Comparison of ENCODE assay signal across 19 cellular contexts in genomic region chr11:6594142-6594768, GRCh38. TPM values are rescaled to one million over a fixed set of nuclear protein-coding genes. Genes with fewer than 3 reads are reported as not detected.
DNase-seq lines count a peak whose midpoint lies in the region; ATAC-seq and TF ChIP-seq lines count a peak whose summit lies in the region.
"Had no signal": no experiment of that assay in that cellular context is flagged by ENCODE, and none has a peak within 500 bp of the region (broad histone marks: within the 10 kb centered on the region; RNA-seq: fewer than 3 reads in every experiment).

No MANE protein-coding gene starts in this region.

- H3K4me1 ChIP-seq in colonic mucosa = no peaks in the 10 kb centered on the region
- H3K4me1 ChIP-seq: prostate gland, testis had no signal

- peaks cover 29% of the 10 kb centered on the region for H3K36me3 Mint-ChIP-seq in type B pancreatic cell

- peak; percentile 35 for ATAC-seq in Right ventricle myocardium superior (ENCODE audit: poor library complexity)
- peak; percentile 42 for ATAC-seq in left ventricle myocardium superior
- ATAC-seq in HG02973 (IDR thresholded peaks at IDR 0.05; ENCODE audit: unreplicated experiment) = no peak
- ATAC-seq in GM21825 (IDR thresholded peaks at IDR 0.05; ENCODE audit: unreplicated experiment) = no peak
- ATAC-seq in HG03139 (IDR thresholded peaks at IDR 0.05; ENCODE audit: unreplicated experiment) = no peak
- ATAC-seq: K562 had no signal

- no peak overlapping the region for H3K4me3 ChIP-seq in colonic mucosa
- H3K4me3 ChIP-seq: ascending aorta, K562, prostate gland, spleen, testis had no signal

- no peaks in the 10 kb centered on the region for H3K9me3 Mint-ChIP-seq in type B pancreatic cell
- H3K9me3 Mint-ChIP-seq: neural crest cell had no signal

- DNase-seq in Right ventricle myocardium superior (no peak), cardiac septum (ENCODE audit: low spot score) (no peak), colonic mucosa (peak; percentile 10), left ventricle myocardium superior (no peak), type B pancreatic cell (ENCODE audit: extremely low spot score, unreplicated experiment) (no peak)
- DNase-seq: activated naive CD4-positive, alpha-beta T cell; DMS79; foreskin fibroblast; NCI-H2081; NCI-H510A; spleen; testis had no signal

- intact Hi-C loops in Right ventricle myocardium superior (cut with DNase I) (no loop called here), cardiac septum (cut with DNase I) (no loop called here), colonic mucosa (cut with DNase I) (no loop called here), left ventricle myocardium superior (cut with micrococcal nuclease) (no loop called here)

- no peak overlapping the region for H3K27ac ChIP-seq in colonic mucosa
- H3K27ac ChIP-seq: ascending aorta, prostate gland, spleen, testis had no signal

- no peaks in the 10 kb centered on the region for H3K27me3 Mint-ChIP-seq in type B pancreatic cell

- no peak overlapping the region for H3K27ac Mint-ChIP-seq in type B pancreatic cell

- H3K4me1 Mint-ChIP-seq in type B pancreatic cell (ENCODE audit: unreplicated experiment) = peaks cover 7% of the 10 kb centered on the region

- TF ChIP-seq CTCF in colonic mucosa (IDR thresholded peaks at IDR 0.05) (no peak), type B pancreatic cell (conservative IDR thresholded peaks at IDR 0.05) (peak; percentile 45)

- H3K27me3 ChIP-seq in colonic mucosa = no peaks in the 10 kb centered on the region
- H3K27me3 ChIP-seq: ascending aorta, spleen, testis had no signal

- no peak overlapping the region for H3K4me3 Mint-ChIP-seq in type B pancreatic cell
- H3K4me3 Mint-ChIP-seq: neural crest cell had no signal

- H3K9ac ChIP-seq in colonic mucosa (ENCODE audit: low read depth in 2 of 2, low read length in 2 of 2) = no peak overlapping the region

- no peaks in the 10 kb centered on the region for H3K9me3 ChIP-seq in colonic mucosa
- H3K9me3 ChIP-seq: ascending aorta, prostate gland, spleen, testis had no signal

- peaks cover 6% of the 10 kb centered on the region for H3K36me3 ChIP-seq in colonic mucosa

RNA-seq across cellular contexts. Expression of gene RRP8, which starts 9.2 kb away (rescaled TPM):
- 19.8 TPM for total RNA-seq in Right ventricle myocardium superior
- 21.3 TPM for total RNA-seq in cardiac septum
- total RNA-seq in colonic mucosa = 10 to 100 TPM; 17.5 to 25.7 TPM
- total RNA-seq in left ventricle myocardium superior = 22.1 TPM
- total RNA-seq in type B pancreatic cell (ENCODE audit: low replicate concordance) = 19.7 and 23.5 TPM in 2 replicates

RNA-seq across cellular contexts. Expression of gene ILK, which starts 9.3 kb away (rescaled TPM):
- total RNA-seq in Right ventricle myocardium superior (191 TPM), cardiac septum (229 TPM), colonic mucosa (100 to 1,000 TPM; 115 to 157 TPM), left ventricle myocardium superior (210 TPM), type B pancreatic cell (ENCODE audit: low replicate concordance) (92.7 and 135 TPM in 2 replicates)

RNA-seq across cellular contexts. Expression of gene TAF10, which starts 17.8 kb away (rescaled TPM):
- total RNA-seq in Right ventricle myocardium superior (83.6 TPM), cardiac septum (126 TPM), colonic mucosa (100 to 1,000 TPM; 123 to 142 TPM), left ventricle myocardium superior (89.4 TPM), type B pancreatic cell (ENCODE audit: low replicate concordance) (121 and 130 TPM in 2 replicates)

RNA-seq across cellular contexts. Expression of gene TPP1, which starts 25.0 kb away (rescaled TPM):
- total RNA-seq in Right ventricle myocardium superior (71.5 TPM), cardiac septum (72.0 TPM), colonic mucosa (100 to 1,000 TPM in 1 of 2 donors, 10 to 100 TPM in 1; 83.4 to 123 TPM), left ventricle myocardium superior (77.7 TPM), type B pancreatic cell (ENCODE audit: low replicate concordance) (72.8 and 97.8 TPM in 2 replicates)

Comparison
In these comparisons a context has a peak if more than half of its experiments do, and no peak if none do; other contexts are left out.
1. ATAC-seq: peak in Right ventricle myocardium superior (single experiment) and left ventricle myocardium superior (single experiment); none in HG02973 (single experiment), GM21825 (single experiment) and HG03139 (single experiment).